ENCODE assay signal across 8 cellular contexts in genomic region chr5:16464664-16465543, GRCh38. TPM values are rescaled to one million over a fixed set of nuclear protein-coding genes. Genes with fewer than 3 reads are reported as not detected.
DNase-seq lines count a peak whose midpoint lies in the region; ATAC-seq and TF ChIP-seq lines count a peak whose summit lies in the region.

No MANE protein-coding gene starts in this region.

- POLR2A ChIA-PET in activated CD4-positive, alpha-beta T cell treated with anti-CD3 and anti-CD28 coated beads for 36 hours (lab: Charles Lee) = interaction anchor here (0.6 to 1.0 kb wide), 2 partner anchors 19 to 120 kb away, joined by 3 read pairs; no protein-coding TSS in a partner anchor

- H3K4me3 ChIP-seq in WERI-Rb-1 (ENCODE audit: low read depth, low read length) (peak overlapping the region; percentile 71), foreskin fibroblast (ENCODE audit: low read depth in 1 of 2, low read length in 2 of 2) (peak overlapping the region; percentile 87 to 93), osteoblast (ENCODE audit: insufficient read depth, low read length) (peak overlapping the region; percentile 97)

- peaks cover 29% of the 10 kb centered on the region for H4K20me1 ChIP-seq in osteoblast (ENCODE audit: insufficient read depth, low read length)

- no peaks in the 10 kb centered on the region for H3K9me3 ChIP-seq in WERI-Rb-1 (ENCODE audit: severe bottlenecking)
- no peaks in the 10 kb centered on the region for H3K9me3 ChIP-seq in osteoblast (ENCODE audit: low read depth, low read length)

- peak overlapping the region; percentile 76 for H3K27ac ChIP-seq in WERI-Rb-1
- H3K27ac ChIP-seq in osteoblast (ENCODE audit: low read depth, low read length) = peak overlapping the region; percentile 80

- peak overlapping the region; percentile 93 for H3K4me2 ChIP-seq in osteoblast (ENCODE audit: insufficient read depth, low read length)

- TF ChIP-seq CTCF in WERI-Rb-1 (IDR thresholded peaks at IDR 0.05; ENCODE audit: low read depth, low read length) = peak; percentile 11; the same call in 1 of the 2 replicates
- no peak for TF ChIP-seq CTCF in foreskin fibroblast (IDR thresholded peaks at IDR 0.05; ENCODE audit: low read depth, low read length)
- TF ChIP-seq CTCF in osteoblast (IDR thresholded peaks at IDR 0.05; ENCODE audit: extremely low read depth, low read depth, low read length) = peak; percentile 16

- peaks cover 59% of the 10 kb centered on the region for H3K36me3 Mint-ChIP-seq in activated CD4-positive, alpha-beta T cell treated with anti-CD3 and anti-CD28 coated beads for 36 hours (ENCODE audit: low read depth)

- H3K4me3 Mint-ChIP-seq in activated CD4-positive, alpha-beta T cell treated with anti-CD3 and anti-CD28 coated beads for 36 hours = peak overlapping the region; percentile 99

- peaks cover 83% of the 10 kb centered on the region for H3K79me2 ChIP-seq in osteoblast (ENCODE audit: insufficient read depth, low read length)

- CTCF ChIA-PET in activated CD4-positive, alpha-beta T cell treated with anti-CD3 and anti-CD28 coated beads for 36 hours (lab: Charles Lee) = interaction anchor here (0.6 to 1.7 kb wide), 4 partner anchors 9 to 98 kb away, joined by 4 to 16 read pairs (median 4); no protein-coding TSS in a partner anchor

- peak overlapping the region; percentile 98 for H2AFZ ChIP-seq in osteoblast (ENCODE audit: low read length)

- intact Hi-C loops in activated CD4-positive, alpha-beta T cell treated with anti-CD3 and anti-CD28 coated beads for 36 hours (cut with DNase I, micrococcal nuclease) = loop anchor here (1.0 to 10.0 kb wide), 11 partner anchors 9 to 1798 kb away; partner anchors contain the start of genes MYO10 (in 2 of the 2), ANKH (in 1 of the 2) and RETREG1 (in 1 of the 2)

- peaks cover 42% of the 10 kb centered on the region for H3K36me3 ChIP-seq in WERI-Rb-1
- H3K36me3 ChIP-seq in osteoblast (ENCODE audit: insufficient read depth, low read length) = peaks cover 34% of the 10 kb centered on the region

- H3K4me1 Mint-ChIP-seq in activated CD4-positive, alpha-beta T cell treated with anti-CD3 and anti-CD28 coated beads for 36 hours = peaks cover 75% of the 10 kb centered on the region

- H3K27me3 Mint-ChIP-seq in activated CD4-positive, alpha-beta T cell treated with anti-CD3 and anti-CD28 coated beads for 36 hours = no peaks in the 10 kb centered on the region

- H3K27me3 ChIP-seq in WERI-Rb-1 (ENCODE audit: insufficient read depth, low read depth, severe bottlenecking) = no peaks in the 10 kb centered on the region
- no peaks in the 10 kb centered on the region for H3K27me3 ChIP-seq in osteoblast (ENCODE audit: insufficient read depth, low read length)

- peaks cover 54% of the 10 kb centered on the region for H3K4me1 ChIP-seq in osteoblast (ENCODE audit: insufficient read depth, low read length)

- in situ Hi-C loops in G401 (cut with HindIII; ENCODE audit: low sequenced_read_pairs) = no loop called here

- no peaks in the 10 kb centered on the region for H3K9me3 Mint-ChIP-seq in activated CD4-positive, alpha-beta T cell treated with anti-CD3 and anti-CD28 coated beads for 36 hours (ENCODE audit: low read depth)

- no peak for ATAC-seq in activated CD4-positive, alpha-beta T cell treated with anti-CD3 and anti-CD28 coated beads for 36 hours

- peak; percentile 16 for DNase-seq in activated CD4-positive, alpha-beta T cell treated with anti-CD3 and anti-CD28 coated beads for 36 hours
- no peak for DNase-seq in activated CD4-positive, alpha-beta T cell treated with anti-CD3 and anti-CD28 coated beads, Interleukin-2, amount 50 U/mL, for 48 hours
- DNase-seq in WERI-Rb-1 (no peak), foreskin fibroblast (peak in 1 of 2 donors; percentile 31), osteoblast (ENCODE audit: insufficient read length, low spot score, missing footprints) (no peak), NCI-H345 (lab: John Stamatoyannopoulos, UW) (no peak), G401 (ENCODE audit: low spot score) (no peak), NCI-H146 (lab: John Stamatoyannopoulos, UW) (no peak)

- H3K27ac Mint-ChIP-seq in activated CD4-positive, alpha-beta T cell treated with anti-CD3 and anti-CD28 coated beads for 36 hours = peak overlapping the region; percentile 98

RNA-seq across cellular contexts. Expression of gene ZNF622, which starts 0.7 kb away (rescaled TPM):
- total RNA-seq in activated CD4-positive, alpha-beta T cell treated with anti-CD3 and anti-CD28 coated beads for 36 hours = 10 to 100 TPM; 30.9 to 36.3 TPM
- 67.2 and 69.8 TPM in 2 replicates for total RNA-seq in osteoblast
- total RNA-seq in G401 (2014; rRNA removed; shearing (Covaris generic)) = 39.0 and 41.5 TPM in 2 replicates
